Comparison of ENCODE assay signal across 8 cellular contexts in genomic region chr22:43956383-43956782, GRCh38. TPM values are rescaled to one million over a fixed set of nuclear protein-coding genes. Genes with fewer than 3 reads are reported as not detected.
A peak's percentile ranks its signal among the peaks of the same experiment; 100 is the strongest.
DNase-seq lines count a peak whose midpoint lies in the region; ATAC-seq lines count a peak whose summit lies in the region.

No MANE protein-coding gene starts in this region.

- ATAC-seq in activated CD4-positive, alpha-beta T cell treated with anti-CD3 and anti-CD28 coated beads for 36 hours = no peak
- ATAC-seq in HG03571 (IDR thresholded peaks at IDR 0.05; ENCODE audit: unreplicated experiment) (no peak), HG03342 (IDR thresholded peaks at IDR 0.05; ENCODE audit: unreplicated experiment) (no peak)

- H3K36me3 Mint-ChIP-seq in activated CD4-positive, alpha-beta T cell treated with anti-CD3 and anti-CD28 coated beads for 36 hours (ENCODE audit: low read depth) = peaks cover 3% of the 10 kb centered on the region
- H3K36me3 Mint-ChIP-seq in activated T-helper 1 cell treated with anti-CD3 and anti-CD28 coated beads, Interleukin-12 subunit alpha, Interleukin-12 subunit beta, Interleukin-2, Interleukin-4 antibody, amounts not matched to agents 30 ng/mL and 10 ng/mL and 1 ng/mL, durations not matched to agents 14 hours and 24 hours and 36 hours (ENCODE audit: low read depth) = peaks cover 4% of the 10 kb centered on the region

- H3K9me3 Mint-ChIP-seq in activated CD4-positive, alpha-beta T cell treated with anti-CD3 and anti-CD28 coated beads for 36 hours (ENCODE audit: low read depth) = no peaks in the 10 kb centered on the region
- no peaks in the 10 kb centered on the region for H3K9me3 Mint-ChIP-seq in activated T-helper 1 cell treated with anti-CD3 and anti-CD28 coated beads, Interleukin-12 subunit alpha, Interleukin-12 subunit beta, Interleukin-2, Interleukin-4 antibody, amounts not matched to agents 30 ng/mL and 10 ng/mL and 1 ng/mL, durations not matched to agents 14 hours and 24 hours and 36 hours

- no peaks in the 10 kb centered on the region for H3K27me3 ChIP-seq in iPS-18a (ENCODE audit: control insufficient read depth, insufficient read depth, low read length)
- no peaks in the 10 kb centered on the region for H3K27me3 ChIP-seq in stomach smooth muscle (ENCODE audit: control insufficient read depth in 1 of 2, insufficient read depth in 2 of 2, low read length in 2 of 2)

- H3K9me3 ChIP-seq in iPS-18a (ENCODE audit: control insufficient read depth, low read depth, low read length) = no peaks in the 10 kb centered on the region
- H3K9me3 ChIP-seq in stomach smooth muscle (ENCODE audit: control insufficient read depth in 2 of 2, low read length in 2 of 2) = no peaks in the 10 kb centered on the region

- peak overlapping the region; percentile 91 for H3K4me3 ChIP-seq in iPS-18a (ENCODE audit: low read length)
- peak overlapping the region; percentile 97 for H3K4me3 ChIP-seq in stomach smooth muscle (ENCODE audit: low read length in 2 of 2)

- peaks cover 25% of the 10 kb centered on the region for H3K4me1 Mint-ChIP-seq in activated CD4-positive, alpha-beta T cell treated with anti-CD3 and anti-CD28 coated beads for 36 hours
- H3K4me1 Mint-ChIP-seq in activated T-helper 1 cell treated with anti-CD3 and anti-CD28 coated beads, Interleukin-12 subunit alpha, Interleukin-12 subunit beta, Interleukin-2, Interleukin-4 antibody, amounts not matched to agents 30 ng/mL and 10 ng/mL and 1 ng/mL, durations not matched to agents 14 hours and 24 hours and 36 hours (ENCODE audit: low read depth) = peaks cover 32% of the 10 kb centered on the region

- H3K9ac ChIP-seq in iPS-18a (ENCODE audit: low read length) = peak overlapping the region; percentile 77
- no peak overlapping the region for H3K9ac ChIP-seq in stomach smooth muscle (ENCODE audit: low read length in 2 of 2)

- H3K4me1 ChIP-seq in iPS-18a (ENCODE audit: control insufficient read depth, low read depth, low read length) (peaks cover 14% of the 10 kb centered on the region), stomach smooth muscle (ENCODE audit: control insufficient read depth, insufficient read depth, low read length) (peaks cover 12% of the 10 kb centered on the region)

- peak overlapping the region; percentile 96 for H3K27ac Mint-ChIP-seq in activated CD4-positive, alpha-beta T cell treated with anti-CD3 and anti-CD28 coated beads for 36 hours
- H3K27ac Mint-ChIP-seq in activated T-helper 1 cell treated with anti-CD3 and anti-CD28 coated beads, Interleukin-12 subunit alpha, Interleukin-12 subunit beta, Interleukin-2, Interleukin-4 antibody, amounts not matched to agents 30 ng/mL and 10 ng/mL and 1 ng/mL, durations not matched to agents 14 hours and 24 hours and 36 hours = peak overlapping the region; percentile 91

- H3K27me3 Mint-ChIP-seq in activated CD4-positive, alpha-beta T cell treated with anti-CD3 and anti-CD28 coated beads for 36 hours = no peaks in the 10 kb centered on the region
- no peaks in the 10 kb centered on the region for H3K27me3 Mint-ChIP-seq in activated T-helper 1 cell treated with anti-CD3 and anti-CD28 coated beads, Interleukin-12 subunit alpha, Interleukin-12 subunit beta, Interleukin-2, Interleukin-4 antibody, amounts not matched to agents 30 ng/mL and 10 ng/mL and 1 ng/mL, durations not matched to agents 14 hours and 24 hours and 36 hours (ENCODE audit: insufficient read depth)

- peak overlapping the region; percentile 99 for H3K4me3 Mint-ChIP-seq in activated CD4-positive, alpha-beta T cell treated with anti-CD3 and anti-CD28 coated beads for 36 hours
- H3K4me3 Mint-ChIP-seq in activated T-helper 1 cell treated with anti-CD3 and anti-CD28 coated beads, Interleukin-12 subunit alpha, Interleukin-12 subunit beta, Interleukin-2, Interleukin-4 antibody, amounts not matched to agents 30 ng/mL and 10 ng/mL and 1 ng/mL, durations not matched to agents 14 hours and 24 hours and 36 hours = peak overlapping the region; percentile 97

- no peak for DNase-seq in activated CD4-positive, alpha-beta T cell treated with anti-CD3 and anti-CD28 coated beads for 36 hours
- DNase-seq in activated CD4-positive, alpha-beta T cell treated with anti-CD3 and anti-CD28 coated beads, Interleukin-2, amount 50 U/mL, for 1 hour = no peak
- no peak for DNase-seq in activated T-helper 1 cell treated with anti-CD3 and anti-CD28 coated beads, Interleukin-12 subunit alpha, Interleukin-12 subunit beta, Interleukin-2, Interleukin-4 antibody, amounts not matched to agents 30 ng/mL and 10 ng/mL and 1 ng/mL, durations not matched to agents 14 hours and 24 hours and 36 hours (ENCODE audit: low spot score)
- DNase-seq in ecto neural progenitor cell (ENCODE audit: low spot score) = no peak

- no peak overlapping the region for H3K27ac ChIP-seq in iPS-18a (ENCODE audit: low read length)
- H3K27ac ChIP-seq in stomach smooth muscle (ENCODE audit: low read length) = no peak overlapping the region

- H3K36me3 ChIP-seq in iPS-18a (ENCODE audit: control insufficient read depth, low read depth, low read length) (no peaks in the 10 kb centered on the region), stomach smooth muscle (ENCODE audit: control insufficient read depth in 2 of 2, insufficient read depth in 2 of 2, low read length in 2 of 2) (no peaks in the 10 kb centered on the region)

- intact Hi-C loops in activated CD4-positive, alpha-beta T cell treated with anti-CD3 and anti-CD28 coated beads for 36 hours (cut with DNase I, micrococcal nuclease) = loop anchor here (5.0 kb wide), 3 partner anchors 69 to 694 kb away; partner anchors contain the start of gene RTL6 (in 1 of the 2)
- intact Hi-C loops in activated T-helper 1 cell treated with anti-CD3 and anti-CD28 coated beads, Interleukin-12 subunit alpha, Interleukin-12 subunit beta, Interleukin-2, Interleukin-4 antibody, amounts not matched to agents 30 ng/mL and 10 ng/mL and 1 ng/mL, durations not matched to agents 14 hours and 24 hours and 36 hours (cut with micrococcal nuclease) = no loop called here

- POLR2A ChIA-PET in activated CD4-positive, alpha-beta T cell treated with anti-CD3 and anti-CD28 coated beads for 36 hours (lab: Charles Lee) = no interaction called here

- CTCF ChIA-PET in activated CD4-positive, alpha-beta T cell treated with anti-CD3 and anti-CD28 coated beads for 36 hours (lab: Charles Lee) = no interaction called here

RNA-seq across cellular contexts. Expression of gene SAMM50, which starts 1.1 kb away (rescaled TPM):
- 10 to 100 TPM; 35.2 to 43.8 TPM for total RNA-seq in activated CD4-positive, alpha-beta T cell treated with anti-CD3 and anti-CD28 coated beads for 36 hours
- 60.6 and 63.0 TPM in 2 replicates for total RNA-seq in activated T-helper 1 cell treated with anti-CD3 and anti-CD28 coated beads, Interleukin-12 subunit alpha, Interleukin-12 subunit beta, Interleukin-2, Interleukin-4 antibody, amounts not matched to agents 30 ng/mL and 10 ng/mL and 1 ng/mL, durations not matched to agents 14 hours and 24 hours and 36 hours

RNA-seq across cellular contexts. Expression of gene PNPLA3, which starts 32.8 kb away (rescaled TPM):
- total RNA-seq in activated CD4-positive, alpha-beta T cell treated with anti-CD3 and anti-CD28 coated beads for 36 hours = under 1 TPM; 0.54 to 0.55 TPM
- total RNA-seq in activated T-helper 1 cell treated with anti-CD3 and anti-CD28 coated beads, Interleukin-12 subunit alpha, Interleukin-12 subunit beta, Interleukin-2, Interleukin-4 antibody, amounts not matched to agents 30 ng/mL and 10 ng/mL and 1 ng/mL, durations not matched to agents 14 hours and 24 hours and 36 hours = 0.86 and 1.6 TPM in 2 replicates
